8 cellular contexts compared by ENCODE assay signal in genomic region chr12:33690562-33690961, GRCh38.
"Had no signal": no experiment of that assay in that cellular context is flagged by ENCODE, and none has a peak within 500 bp of the region (broad histone marks: within the 10 kb centered on the region; RNA-seq: fewer than 3 reads in every experiment).

No MANE protein-coding gene starts in this region.

- FAIRE-seq: G401.6, GM12878, GM12891, GM12892, GM18507, GM19239 had no signal

- H3K4me3 ChIP-seq: GM12878 had no signal

- ATAC-seq: GM12878 had no signal

- DNase-seq: GDM1, GF-D8 had no signal
